Comparison of ENCODE assay signal across 13 cellular contexts in genomic region chr6:133778414-133778813, GRCh38.
DNase-seq lines count a peak whose midpoint lies in the region; TF ChIP-seq lines count a peak whose summit lies in the region.
"Had no signal": no experiment of that assay in that cellular context is flagged by ENCODE, and none has a peak within 500 bp of the region (broad histone marks: within the 10 kb centered on the region; RNA-seq: fewer than 3 reads in every experiment).

No MANE protein-coding gene starts in this region.

- peak overlapping the region in 1 of 3 donors; percentile 26 for H3K27ac ChIP-seq in thyroid gland

- WGBS in thyroid gland, 2 donors = 46 to 49% methylated on average over 1 of the region's 1 CpG

- H3K4me3 Mint-ChIP-seq in osteocyte (ENCODE audit: unreplicated experiment) = no peak overlapping the region
- H3K4me3 Mint-ChIP-seq: CD8-positive, alpha-beta memory T cell had no signal

- H3K4me1 Mint-ChIP-seq in osteocyte (ENCODE audit: unreplicated experiment) = peaks cover 29% of the 10 kb centered on the region

- POLR2A ChIA-PET in BJ (lab: Charles Lee) = no interaction called here

- peaks cover 0 to 6% of the 10 kb centered on the region in 2 donors for H3K4me1 ChIP-seq in thyroid gland

- H3K9me3 ChIP-seq in thyroid gland = no peaks in the 10 kb centered on the region
- H3K9me3 ChIP-seq: mucosa of descending colon had no signal

- intact Hi-C loops in thyroid gland (cut with DNase I) = no loop called here

- H3K27ac Mint-ChIP-seq in osteocyte (ENCODE audit: unreplicated experiment) = peak overlapping the region; percentile 40
- H3K27ac Mint-ChIP-seq: CD8-positive, alpha-beta memory T cell had no signal

- H3K9me3 Mint-ChIP-seq in osteocyte (ENCODE audit: unreplicated experiment) = peaks cover 8% of the 10 kb centered on the region

- no peak for TF ChIP-seq CTCF in BJ (IDR thresholded peaks at IDR 0.05; ENCODE audit: insufficient read depth, low read depth, low read length)
- no peak for TF ChIP-seq CTCF in osteocyte (IDR thresholded peaks at IDR 0.05)
- no peak for TF ChIP-seq CTCF in thyroid gland (IDR thresholded peaks at IDR 0.05)

- CTCF ChIA-PET in BJ (lab: Yijun Ruan, JAX) = no interaction called here

- no peaks in the 10 kb centered on the region for H3K27me3 Mint-ChIP-seq in osteocyte (ENCODE audit: unreplicated experiment)
- H3K27me3 Mint-ChIP-seq: CD8-positive, alpha-beta memory T cell had no signal

- H3K4me3 ChIP-seq in BJ (ENCODE audit: low read depth, low read length) (no peak overlapping the region), thyroid gland (replicated peaks in 1 of 3) (no peak overlapping the region)
- H3K4me3 ChIP-seq: mucosa of descending colon had no signal

- H3K36me3 ChIP-seq in BJ (ENCODE audit: control insufficient read depth, insufficient read depth, low read length) (no peaks in the 10 kb centered on the region), thyroid gland (no peaks in the 10 kb centered on the region)

- no peak for TF ChIP-seq POLR2A in thyroid gland (IDR thresholded peaks at IDR 0.05)

- DNase-seq in BJ (ENCODE audit: low read depth) (peak; percentile 66), RPMI7951 (ENCODE audit: low read depth) (peak; percentile 67), fibroblast of peridontal ligament (ENCODE audit: extremely low read depth) (peak; percentile 99), osteocyte (ENCODE audit: extremely low spot score, unreplicated experiment) (no peak), thyroid gland (no peak), NCI-H69 (lab: John Stamatoyannopoulos, UW) (no peak), NCI-H446 treated with DMSO at 0.1 percent for 48 hours (lab: John Stamatoyannopoulos, UW) (no peak), NCI-H345 treated with DMSO at 0.1 percent for 48 hours (lab: John Stamatoyannopoulos, UW; ENCODE audit: unreplicated experiment) (no peak)
- DNase-seq: activated CD8-positive, alpha-beta memory T cell treated with anti-CD3 and anti-CD28 coated beads for 24 hours; CD8-positive, alpha-beta memory T cell; head of caudate nucleus; mucosa of descending colon; NCI-H146 had no signal

- H3K27me3 ChIP-seq in BJ (ENCODE audit: control insufficient read depth, insufficient read depth, low read length) = no peaks in the 10 kb centered on the region
- H3K27me3 ChIP-seq in thyroid gland = no peaks in the 10 kb centered on the region

- H3K36me3 Mint-ChIP-seq in osteocyte (ENCODE audit: unreplicated experiment) = peaks cover 3% of the 10 kb centered on the region
- H3K36me3 Mint-ChIP-seq: CD8-positive, alpha-beta memory T cell had no signal

Comparison
In these comparisons a context has a peak if more than half of its experiments do, and no peak if none do; other contexts are left out.
1. DNase-seq: peak in BJ (single experiment), RPMI7951 (single experiment) and fibroblast of peridontal ligament (single experiment); none in osteocyte (single experiment), thyroid gland (0 of 2), NCI-H69 (single experiment), NCI-H446 treated with DMSO at 0.1 percent for 48 hours (single experiment) and NCI-H345 treated with DMSO at 0.1 percent for 48 hours (single experiment).